ENCODE assay signal across 1 cellular context in the genomic region with DNA sequence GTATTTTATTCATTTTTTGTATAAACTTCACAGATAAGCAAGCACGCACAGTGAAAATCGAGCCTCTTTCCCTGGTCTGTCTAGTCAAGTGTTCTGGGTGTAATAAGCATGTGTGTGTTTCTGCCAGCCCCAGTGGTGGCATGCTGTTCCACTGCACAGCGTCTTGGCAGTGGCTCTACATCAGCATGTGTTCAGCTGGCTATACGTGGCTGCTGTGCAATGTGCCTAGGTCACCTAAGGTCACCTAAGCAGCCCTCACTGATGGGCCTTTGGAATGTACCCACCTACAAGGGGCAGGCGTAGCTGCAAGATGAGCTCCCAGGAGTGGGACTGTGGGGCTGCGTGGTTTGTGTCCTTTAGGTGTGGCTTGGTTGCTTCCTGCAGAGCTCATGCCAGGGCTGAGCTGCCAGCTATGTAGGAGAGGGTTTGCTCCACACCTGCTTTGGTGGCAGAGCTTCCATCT.
TF ChIP-seq lines count a peak whose summit lies in the region.

No MANE protein-coding gene starts in this region.

TF ChIP-seq in IMR-90, 13 proteins besides CTCF, POLR2A, EP300 and RAD21:
- TF ChIP-seq SMC3 (IDR thresholded peaks at IDR 0.05; ENCODE audit: low read depth, low read length): no peak
- TF ChIP-seq, protein P1, sequence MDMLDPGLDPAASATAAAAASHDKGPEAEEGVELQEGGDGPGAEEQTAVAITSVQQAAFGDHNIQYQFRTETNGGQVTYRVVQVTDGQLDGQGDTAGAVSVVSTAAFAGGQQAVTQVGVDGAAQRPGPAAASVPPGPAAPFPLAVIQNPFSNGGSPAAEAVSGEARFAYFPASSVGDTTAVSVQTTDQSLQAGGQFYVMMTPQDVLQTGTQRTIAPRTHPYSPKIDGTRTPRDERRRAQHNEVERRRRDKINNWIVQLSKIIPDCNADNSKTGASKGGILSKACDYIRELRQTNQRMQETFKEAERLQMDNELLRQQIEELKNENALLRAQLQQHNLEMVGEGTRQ (IDR thresholded peaks at IDR 0.05; ENCODE audit: low read depth, low read length): no peak
- TF ChIP-seq CEBPB (IDR thresholded peaks at IDR 0.05; ENCODE audit: low read depth, low read length): no peak
- no peak for TF ChIP-seq NFE2L2 (IDR thresholded peaks at IDR 0.05; ENCODE audit: low read depth, low read length)
- TF ChIP-seq BHLHE40 (IDR thresholded peaks at IDR 0.05; ENCODE audit: low read depth, low read length): no peak
- TF ChIP-seq, protein P2, sequence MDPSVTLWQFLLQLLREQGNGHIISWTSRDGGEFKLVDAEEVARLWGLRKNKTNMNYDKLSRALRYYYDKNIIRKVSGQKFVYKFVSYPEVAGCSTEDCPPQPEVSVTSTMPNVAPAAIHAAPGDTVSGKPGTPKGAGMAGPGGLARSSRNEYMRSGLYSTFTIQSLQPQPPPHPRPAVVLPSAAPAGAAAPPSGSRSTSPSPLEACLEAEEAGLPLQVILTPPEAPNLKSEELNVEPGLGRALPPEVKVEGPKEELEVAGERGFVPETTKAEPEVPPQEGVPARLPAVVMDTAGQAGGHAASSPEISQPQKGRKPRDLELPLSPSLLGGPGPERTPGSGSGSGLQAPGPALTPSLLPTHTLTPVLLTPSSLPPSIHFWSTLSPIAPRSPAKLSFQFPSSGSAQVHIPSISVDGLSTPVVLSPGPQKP (IDR thresholded peaks at IDR 0.05; ENCODE audit: borderline replicate concordance, low read depth, low read length): no peak
- TF ChIP-seq CHD1 (IDR thresholded peaks at IDR 0.05; ENCODE audit: low read depth, low read length): no peak
- TF ChIP-seq RCOR1 (IDR thresholded peaks at IDR 0.05; ENCODE audit: insufficient replicate concordance, low read length): no peak
- no peak for TF ChIP-seq MXI1 (IDR thresholded peaks at IDR 0.05; ENCODE audit: borderline replicate concordance, low read depth, low read length)
- TF ChIP-seq FOS (IDR thresholded peaks at IDR 0.05; ENCODE audit: low read depth, low read length): no peak
- TF ChIP-seq MAZ (IDR thresholded peaks at IDR 0.05; ENCODE audit: borderline replicate concordance, low read depth, low read length): no peak
